Comparison of ENCODE assay signal across 20 cellular contexts in genomic region chr6:14348389-14348788, GRCh38.
"Had no signal": no experiment of that assay in that cellular context is flagged by ENCODE, and none has a peak within 500 bp of the region (broad histone marks: within the 10 kb centered on the region; RNA-seq: fewer than 3 reads in every experiment).

No MANE protein-coding gene starts in this region.

- H3K4me1 Mint-ChIP-seq: stimulated activated effector memory CD8-positive, alpha-beta T cell treated with anti-CD3 and anti-CD28 coated beads, Interleukin-12 subunit alpha, Interleukin-12 subunit beta, amount 100 ng/mL, for 72 hours had no signal

- H3K9me3 ChIP-seq: ascending aorta, thyroid gland, uterus had no signal

- DNase-seq: activated CD4-positive, alpha-beta T cell treated with anti-CD3 and anti-CD28 coated beads, Interleukin-2, amount 50 U/mL, for 1 hour; activated CD8-positive, alpha-beta memory T cell treated with anti-CD3 and anti-CD28 coated beads for 24 hours; activated naive CD4-positive, alpha-beta T cell treated with anti-CD3 and anti-CD28 coated beads for 36 hours; effector memory CD4-positive, alpha-beta T cell; foreskin fibroblast; glutamatergic neuron; left ventricle myocardium inferior; mesenchymal stem cell; retina; stimulated activated CD4-positive, alpha-beta T cell treated with anti-CD3 and anti-CD28 coated beads, Interleukin-12 subunit alpha, Interleukin-12 subunit beta, amount 100 ng/mL, for 4 hours; stimulated activated CD4-positive, alpha-beta T cell treated with anti-CD3 and anti-CD28 coated beads, Interleukin-2, amount 100 ng/mL, for 24 hours; thyroid gland; uterus had no signal

- H3K27me3 ChIP-seq: ascending aorta, breast epithelium, thyroid gland, uterus had no signal

- H3K27ac ChIP-seq: ascending aorta, breast epithelium, left ventricle myocardium inferior, thyroid gland, uterus had no signal

- H3K36me3 ChIP-seq: ascending aorta, breast epithelium, left ventricle myocardium inferior, thyroid gland, uterus had no signal

- ATAC-seq: activated CD4-positive, CD25-positive, alpha-beta regulatory T cell treated with anti-CD3 and anti-CD28 coated beads, Interleukin-2, amount 50 U/mL, for 24 hours; natural killer cell treated with Interleukin-12 subunit alpha and Interleukin-12 subunit beta and Interleukin-15 and Interleukin-18, amount 100 ng/mL, for 72 hours; stimulated activated effector memory CD8-positive, alpha-beta T cell treated with anti-CD3 and anti-CD28 coated beads, Interleukin-12 subunit alpha, Interleukin-12 subunit beta, amount 100 ng/mL, for 72 hours had no signal

- H3K27ac Mint-ChIP-seq: activated naive CD4-positive, alpha-beta T cell treated with anti-CD3 and anti-CD28 coated beads for 36 hours; activated T-helper 1 cell treated with anti-CD3 and anti-CD28 coated beads, Interleukin-12 subunit alpha, Interleukin-12 subunit beta, Interleukin-2, Interleukin-4 antibody, amounts not matched to agents 30 ng/mL and 10 ng/mL and 1 ng/mL, durations not matched to agents 14 hours and 24 hours and 36 hours; dendritic cell treated with granulocyte-macrophage colony-stimulating factor and Interleukin-4, amounts not matched to agents 40 ng/mL and 50 ng/mL, for 4 days; natural killer cell treated with Interleukin-12 subunit alpha and Interleukin-12 subunit beta and Interleukin-15 and Interleukin-18, amount 100 ng/mL, for 72 hours; stimulated activated effector memory CD8-positive, alpha-beta T cell treated with anti-CD3 and anti-CD28 coated beads, Interleukin-12 subunit alpha, Interleukin-12 subunit beta, amount 100 ng/mL, for 72 hours had no signal

- H3K4me3 ChIP-seq: ascending aorta, breast epithelium, left ventricle myocardium inferior, thyroid gland, uterus had no signal

- H3K36me3 Mint-ChIP-seq: natural killer cell treated with Interleukin-12 subunit alpha and Interleukin-12 subunit beta and Interleukin-15 and Interleukin-18, amount 100 ng/mL, for 72 hours; stimulated activated effector memory CD8-positive, alpha-beta T cell treated with anti-CD3 and anti-CD28 coated beads, Interleukin-12 subunit alpha, Interleukin-12 subunit beta, amount 100 ng/mL, for 72 hours had no signal

- H3K4me1 ChIP-seq: ascending aorta, breast epithelium, left ventricle myocardium inferior, thyroid gland, uterus had no signal

- H3K4me3 Mint-ChIP-seq: activated naive CD4-positive, alpha-beta T cell treated with anti-CD3 and anti-CD28 coated beads for 36 hours; activated T-helper 1 cell treated with anti-CD3 and anti-CD28 coated beads, Interleukin-12 subunit alpha, Interleukin-12 subunit beta, Interleukin-2, Interleukin-4 antibody, amounts not matched to agents 30 ng/mL and 10 ng/mL and 1 ng/mL, durations not matched to agents 14 hours and 24 hours and 36 hours; dendritic cell treated with granulocyte-macrophage colony-stimulating factor and Interleukin-4, amounts not matched to agents 40 ng/mL and 50 ng/mL, for 4 days; natural killer cell treated with Interleukin-12 subunit alpha and Interleukin-12 subunit beta and Interleukin-15 and Interleukin-18, amount 100 ng/mL, for 72 hours; stimulated activated effector memory CD8-positive, alpha-beta T cell treated with anti-CD3 and anti-CD28 coated beads, Interleukin-12 subunit alpha, Interleukin-12 subunit beta, amount 100 ng/mL, for 72 hours had no signal
